8 cellular contexts compared by ENCODE assay signal in genomic region chr3:46976326-46977190, GRCh38. TPM values are rescaled to one million over a fixed set of nuclear protein-coding genes. Genes with fewer than 3 reads are reported as not detected.
DNase-seq lines count a peak whose midpoint lies in the region; ATAC-seq lines count a peak whose summit lies in the region.

TSS of gene CCDC12 (minus strand) at chr3:46976745. CDS start at chr3:46976732, 13 bp downstream.

- peaks cover 18% of the 10 kb centered on the region for H3K36me3 ChIP-seq in NT2/D1 (ENCODE audit: insufficient read depth, insufficient read length, low read length)

- peak; percentile 42 for ATAC-seq in GM21367 (IDR thresholded peaks at IDR 0.05; ENCODE audit: unreplicated experiment)

- peaks cover 10% of the 10 kb centered on the region for H3K27me3 ChIP-seq in NT2/D1 (ENCODE audit: insufficient read depth, insufficient read length)

- DNase-seq in COLO668 (lab: John Stamatoyannopoulos, UW; ENCODE audit: unreplicated experiment) (peak; percentile 85), HUDEP-2 (lab: John Stamatoyannopoulos, UW; ENCODE audit: unreplicated experiment in 76 of 76) (peak; percentile 41 to 98 (median 93)), NT2/D1 (ENCODE audit: low read depth, low spot score) (peak; percentile 97), mesenteric fat pad (ENCODE audit: low spot score) (peak; percentile 96)
- DNase-seq in activated CD8-positive, alpha-beta memory T cell treated with anti-CD3 and anti-CD28 coated beads, Interleukin-2, amount 50 U/mL, for 1 hour (ENCODE audit: extremely low read depth) = peak; percentile 90
- DNase-seq in stimulated activated CD8-positive, alpha-beta memory T cell treated with anti-CD3 and anti-CD28 coated beads, Interleukin-15, amount 100 ng/mL, for 24 hours (ENCODE audit: low read depth) = peak; percentile 70

- H3K9ac ChIP-seq in NT2/D1 (ENCODE audit: insufficient read length, low read depth) = peak within 1 kb of the TSS; percentile 99

- in situ Hi-C loops in endometrial microvascular endothelial cells (cut with HindIII; ENCODE audit: inconsistent ontology term, low pct_unique_long_range_greater_than_20kb, low sequenced_read_pairs) = no loop called here

- peak within 1 kb of the TSS; percentile 100 for H3K4me3 ChIP-seq in NT2/D1 (ENCODE audit: insufficient read length, low read depth)

- peaks cover 16% of the 10 kb centered on the region for H3K4me1 ChIP-seq in NT2/D1 (ENCODE audit: insufficient read depth, insufficient read length)

- no peaks in the 10 kb centered on the region for H3K9me3 ChIP-seq in NT2/D1 (ENCODE audit: insufficient read depth, low read length)

RNA-seq across cellular contexts. Expression of gene CCDC12, which starts in this region (rescaled TPM):
- 27.0 TPM for total RNA-seq in endometrial microvascular endothelial cells (ENCODE audit: inconsistent ontology term)
- 33.1 TPM for total RNA-seq in mesenteric fat pad

Comparison
In these comparisons a context has a peak if more than half of its experiments do, and no peak if none do; other contexts are left out.
1. Peak in every context shown above with its lines: DNase-seq, ATAC-seq and H3K4me3 ChIP-seq.